8 cellular contexts compared by ENCODE assay signal in the genomic region with DNA sequence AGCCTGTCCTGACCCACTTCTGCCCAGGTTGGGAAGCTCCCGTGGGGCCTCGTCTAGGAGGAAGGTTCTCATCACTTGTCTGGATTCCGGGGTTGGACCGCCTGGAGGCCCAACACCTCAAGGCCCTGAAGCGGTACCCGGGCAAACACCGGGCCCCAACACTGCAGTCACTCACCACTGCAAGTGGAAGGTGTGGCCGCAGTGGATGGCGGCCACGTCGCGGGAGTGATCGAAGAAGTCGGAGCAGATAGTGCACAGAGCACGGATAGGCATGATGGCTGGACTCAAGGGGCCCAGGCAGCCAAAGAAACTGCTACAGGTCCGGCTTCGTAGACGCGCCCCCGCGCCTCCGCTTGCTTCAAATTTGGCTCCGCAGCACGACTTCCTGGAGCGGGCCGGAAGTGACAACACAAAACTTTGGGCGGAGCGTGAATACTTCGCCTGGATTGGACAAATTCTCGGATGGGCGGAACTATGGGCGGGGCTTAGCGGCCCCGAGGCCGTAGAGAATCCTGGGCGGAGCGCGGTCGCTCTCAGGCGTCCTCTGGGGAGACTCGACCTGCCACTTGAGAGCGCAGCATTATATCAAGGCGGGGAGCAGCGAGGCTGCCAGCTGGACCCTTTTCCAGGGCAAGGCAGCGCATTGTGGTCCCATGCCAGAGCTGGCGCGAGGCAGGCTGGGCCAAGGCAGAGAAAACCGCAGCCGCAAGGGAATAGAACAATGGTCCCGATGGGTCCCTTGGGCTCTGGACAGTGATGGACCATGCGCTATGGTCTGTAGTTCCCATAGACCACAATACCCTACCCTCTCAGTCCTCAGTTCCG. TPM values are rescaled to one million over a fixed set of nuclear protein-coding genes. Genes with fewer than 3 reads are reported as not detected.
A peak's percentile ranks its signal among the peaks of the same experiment; 100 is the strongest.
DNase-seq lines count a peak whose midpoint lies in the region; ATAC-seq and TF ChIP-seq lines count a peak whose summit lies in the region.

A gene with protein sequence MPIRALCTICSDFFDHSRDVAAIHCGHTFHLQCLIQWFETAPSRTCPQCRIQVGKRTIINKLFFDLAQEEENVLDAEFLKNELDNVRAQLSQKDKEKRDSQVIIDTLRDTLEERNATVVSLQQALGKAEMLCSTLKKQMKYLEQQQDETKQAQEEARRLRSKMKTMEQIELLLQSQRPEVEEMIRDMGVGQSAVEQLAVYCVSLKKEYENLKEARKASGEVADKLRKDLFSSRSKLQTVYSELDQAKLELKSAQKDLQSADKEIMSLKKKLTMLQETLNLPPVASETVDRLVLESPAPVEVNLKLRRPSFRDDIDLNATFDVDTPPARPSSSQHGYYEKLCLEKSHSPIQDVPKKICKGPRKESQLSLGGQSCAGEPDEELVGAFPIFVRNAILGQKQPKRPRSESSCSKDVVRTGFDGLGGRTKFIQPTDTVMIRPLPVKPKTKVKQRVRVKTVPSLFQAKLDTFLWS (minus strand): TSS at position 384 of the 825 bp plus-strand sequence. CDS start 111 bp downstream, at position 273.

- peak within 1 kb of the TSS; percentile 30; the same call in 1 of the 2 replicates for H3K18ac ChIP-seq in IMR-90 (ENCODE audit: low read depth, low read length)

- CTCF ChIA-PET in IMR-90 (lab: Yijun Ruan, JAX): interaction anchor here (0.6 kb wide), 1 partner anchor 13 kb away, joined by 3 read pairs; no protein-coding TSS in a partner anchor

- peaks cover 8% of the 10 kb centered on the region for H3K9me1 ChIP-seq in IMR-90 (ENCODE audit: insufficient read depth, low read length)

- peak within 1 kb of the TSS; percentile 93 for H2AK9ac ChIP-seq in IMR-90 (replicated peaks; ENCODE audit: low read depth, low read length, poor library complexity)

- H3K4ac ChIP-seq in IMR-90 (ENCODE audit: low read depth, low read length): peak within 1 kb of the TSS; percentile 91

- peaks cover 2% of the 10 kb centered on the region; the same call in 1 of the 2 replicates for H3K4me1 ChIP-seq in IMR-90 (ENCODE audit: control insufficient read depth, insufficient read depth, low read length)

- TF ChIP-seq CTCF in IMR-90 (conservative IDR thresholded peaks at IDR 0.05; ENCODE audit: low read depth, low read length) (no peak), epithelial cell of proximal tubule (conservative IDR thresholded peaks at IDR 0.05; ENCODE audit: low read depth, low read length) (no peak)

- no peaks in the 10 kb centered on the region for H3K36me3 ChIP-seq in IMR-90 (ENCODE audit: control insufficient read depth, insufficient read depth, low read length)

- peak within 1 kb of the TSS; percentile 95 for H3K14ac ChIP-seq in IMR-90 (replicated peaks; ENCODE audit: low read depth, low read length)

- no peak within 1 kb of the TSS for H2BK20ac ChIP-seq in IMR-90 (ENCODE audit: low read depth, low read length)

- dilution Hi-C loops in IMR-90 (cut with HindIII; ENCODE audit: low sequenced_read_pairs, unreplicated experiment): no loop called here

- peak within 1 kb of the TSS; percentile 20 for H2AK5ac ChIP-seq in IMR-90 (ENCODE audit: low read depth, low read length)

- H3K56ac ChIP-seq in IMR-90 (ENCODE audit: extremely low read depth, insufficient read depth, low read length): no peak within 1 kb of the TSS

- H3K27ac ChIP-seq in IMR-90 (ENCODE audit: insufficient read depth, low read length): peak within 1 kb of the TSS; percentile 51

- peak within 1 kb of the TSS; percentile 83 for H3K4me2 ChIP-seq in IMR-90 (ENCODE audit: low read depth, low read length)

- H3K23ac ChIP-seq in IMR-90 (ENCODE audit: low read depth, low read length): peak within 1 kb of the TSS; percentile 63

- peak within 1 kb of the TSS; percentile 32; the same call in 1 of the 2 replicates for H2BK120ac ChIP-seq in IMR-90 (ENCODE audit: low read depth, low read length)

- 1% methylated on average over 28 of the region's 52 CpGs; no CpG with 5 or more reads in 1 of the 2 experiments for WGBS in IMR-90 (ENCODE audit: extremely low coverage in 2 of 2, insufficient read length in 1 of 2), 2 experiments

- in situ Hi-C loops in IMR-90 (cut with MboI; ENCODE audit: low sequenced_read_pairs): no loop called here

- H4K91ac ChIP-seq in IMR-90 (ENCODE audit: insufficient read depth, low read depth, low read length): peak within 1 kb of the TSS; percentile 74

- no peak for TF ChIP-seq RAD21 in IMR-90 (IDR thresholded peaks at IDR 0.05; ENCODE audit: low read length)

- peak within 1 kb of the TSS; percentile 90 to 99 for H4K8ac ChIP-seq in IMR-90 (ENCODE audit: low read depth in 2 of 2, low read length in 2 of 2)

- no peak within 1 kb of the TSS for H2BK15ac ChIP-seq in IMR-90 (ENCODE audit: low read depth, low read length)

- H4K20me1 ChIP-seq in IMR-90 (ENCODE audit: insufficient read depth, low read length): no peaks in the 10 kb centered on the region

- no TSS peak for BruUV-seq in IMR-90 (replicated peaks; lab: Mats Ljungman, UMichigan)

- peak within 1 kb of the TSS; percentile 34 for H2BK5ac ChIP-seq in IMR-90 (ENCODE audit: low read depth, low read length, poor library complexity, severe bottlenecking)

- no peaks in the 10 kb centered on the region for H3K9me3 ChIP-seq in IMR-90 (ENCODE audit: control insufficient read depth, insufficient read depth, low read length)

- ATAC-seq in GM21529 (IDR thresholded peaks at IDR 0.05; ENCODE audit: unreplicated experiment) (peak; percentile 96), IMR-90 (ENCODE audit: low read depth) (peak; percentile 100)

- POLR2A ChIA-PET in IMR-90 (lab: Charles Lee; ENCODE audit: unreplicated experiment): no interaction called here

- H3K27me3 ChIP-seq in IMR-90 (ENCODE audit: control insufficient read depth, insufficient read depth, low read length): peaks cover 5% of the 10 kb centered on the region

- peak within 1 kb of the TSS; percentile 85 for H4K5ac ChIP-seq in IMR-90 (ENCODE audit: low read depth, low read length)

- H3K4me3 ChIP-seq in IMR-90 (ENCODE audit: insufficient read depth, low read depth, low read length) (peak within 1 kb of the TSS; percentile 81), epithelial cell of proximal tubule (ENCODE audit: low read depth, low read length) (peak within 1 kb of the TSS; percentile 92)

- intact Hi-C loops in IMR-90 (cut with micrococcal nuclease): no loop called here

- H3K79me1 ChIP-seq in IMR-90 (ENCODE audit: low read depth in 1 of 2, low read length in 2 of 2): peaks cover 14 to 17% of the 10 kb centered on the region in 2 experiments

- peak within 1 kb of the TSS; percentile 66 for H3K9ac ChIP-seq in IMR-90 (ENCODE audit: low read depth, low read length)

- DNase-seq in DMS153 (lab: John Stamatoyannopoulos, UW) (peak; percentile 71), IMR-90 (peak; percentile 88), OCI-M2 (lab: John Stamatoyannopoulos, UW; ENCODE audit: unreplicated experiment) (peak; percentile 86), activated T-cell treated with anti-CD3 and anti-CD28 coated beads for 4 hours (peak; percentile 93), epithelial cell of proximal tubule (ENCODE audit: low read depth) (peak; percentile 42), mucosa of gallbladder (ENCODE audit: low spot score) (peak; percentile 96)
- peak; percentile 85 for DNase-seq in stimulated activated CD8-positive, alpha-beta memory T cell treated with anti-CD3 and anti-CD28 coated beads, Interleukin-4, amount 100 ng/mL, for 24 hours (ENCODE audit: low read depth)

- H2AFZ ChIP-seq in IMR-90 (replicated peaks; ENCODE audit: low read length, poor library complexity): peak within 1 kb of the TSS; percentile 100

- TF ChIP-seq POLR2A in IMR-90 (IDR thresholded peaks at IDR 0.05; ENCODE audit: low read depth, low read length): no peak; the same call in 1 of the 2 replicates

TF ChIP-seq in IMR-90, 13 proteins besides CTCF, POLR2A, EP300 and RAD21:
- TF ChIP-seq MXI1 (IDR thresholded peaks at IDR 0.05; ENCODE audit: borderline replicate concordance, low read depth, low read length): peak; percentile 88
- TF ChIP-seq MAFK (IDR thresholded peaks at IDR 0.05; ENCODE audit: low read depth, low read length): no peak

RNA-seq across cellular contexts. Expression of the gene that starts here (rescaled TPM):
- total RNA-seq in IMR-90 (2012; rRNA removed) (5.3 and 6.3 TPM in 2 replicates), epithelial cell of proximal tubule (17.1 and 18.9 TPM in 2 replicates), mucosa of gallbladder (2.4 TPM)
- polyA plus RNA-seq in IMR-90 (2012; rRNA removed): 9.2 and 10.0 TPM in 2 replicates
- 3.3 and 4.5 TPM in 2 replicates for polyA plus RNA-seq in IMR-90 (2012; cell fraction: cytosol; rRNA removed)
- polyA plus RNA-seq in IMR-90 (2012; cell fraction: nucleus; rRNA removed; ENCODE audit: low replicate concordance): 22.2 and 30.7 TPM in 2 replicates

Comparison
In these comparisons a context has a peak if more than half of its experiments do, and no peak if none do; other contexts are left out.
1. Peak in every context shown above with its lines: DNase-seq, ATAC-seq, H3K4me3 ChIP-seq and H3K27ac ChIP-seq.
2. DNase-seq: peak in every context shown above with its lines; median percentile 96 in mucosa of gallbladder; 93 in activated T-cell treated with anti-CD3 and anti-CD28 coated beads for 4 hours; 88 in IMR-90; 86 in OCI-M2; 85 in stimulated activated CD8-positive, alpha-beta memory T cell treated with anti-CD3 and anti-CD28 coated beads, Interleukin-4, amount 100 ng/mL, for 24 hours; 71 in DMS153; 42 in epithelial cell of proximal tubule.